In the genomic region with DNA sequence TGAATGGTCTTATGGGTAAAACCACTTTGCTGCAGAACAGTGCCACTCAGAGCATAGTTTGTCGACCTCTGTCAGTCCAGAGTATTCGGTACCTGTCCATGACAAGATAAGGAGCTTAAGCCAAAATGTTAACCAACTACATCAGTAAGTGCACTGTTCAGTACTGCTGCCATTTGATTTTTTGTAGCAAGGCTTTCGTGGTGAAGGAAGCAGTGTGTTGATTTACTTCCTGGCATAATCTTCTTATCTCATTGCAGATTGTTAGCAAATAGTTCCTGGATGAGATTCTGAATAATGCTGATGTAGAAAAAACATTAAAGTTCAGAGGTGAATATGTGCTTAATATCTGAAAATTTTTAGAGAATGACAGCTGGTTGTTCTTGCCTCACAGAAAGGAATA, we compare ENCODE assay signal across 11 cellular contexts.
DNase-seq lines count a peak whose midpoint lies in the region; ATAC-seq and TF ChIP-seq lines count a peak whose summit lies in the region.
"Had no signal": no experiment of that assay in that cellular context is flagged by ENCODE, and none has a peak within 500 bp of the region (broad histone marks: within the 10 kb centered on the region; RNA-seq: fewer than 3 reads in every experiment).

No MANE protein-coding gene starts in this region.

- TF ChIP-seq CTCF in Calu3 (IDR thresholded peaks at IDR 0.05; ENCODE audit: unreplicated experiment), result no peak
- no peak for TF ChIP-seq CTCF in chondrocyte (IDR thresholded peaks at IDR 0.05)
- no peak for TF ChIP-seq CTCF in GM13976 (IDR thresholded peaks at IDR 0.05; ENCODE audit: borderline replicate concordance, control extremely low read depth, extremely low read depth, insufficient read depth, missing control alignments)

- BruUV-seq in Calu3 (replicated peaks; lab: Mats Ljungman, UMichigan), result no TSS peak

- no peaks in the 10 kb centered on the region for H3K36me3 Mint-ChIP-seq in Calu3 (ENCODE audit: insufficient read depth, unreplicated experiment)
- peaks cover 6% of the 10 kb centered on the region for H3K36me3 Mint-ChIP-seq in chondrocyte (ENCODE audit: low read depth)

- CTCF ChIA-PET in Calu3 (lab: Charles Lee), result no interaction called here

- H3K4me1 Mint-ChIP-seq in Calu3 (ENCODE audit: low read depth, unreplicated experiment), result peaks cover 8% of the 10 kb centered on the region
- peaks cover 48% of the 10 kb centered on the region for H3K4me1 Mint-ChIP-seq in chondrocyte (ENCODE audit: low read depth)

- peak overlapping the region; percentile 50 for H3K27ac Mint-ChIP-seq in Calu3 (ENCODE audit: unreplicated experiment)
- peak overlapping the region; percentile 99 for H3K27ac Mint-ChIP-seq in chondrocyte (ENCODE audit: unreplicated experiment)

- intact Hi-C loops in Calu3 (cut with micrococcal nuclease; ENCODE audit: unreplicated experiment), result no loop called here

- H3K27me3 Mint-ChIP-seq in Calu3 (ENCODE audit: unreplicated experiment) (peaks cover 7% of the 10 kb centered on the region), chondrocyte (ENCODE audit: low read depth) (no peaks in the 10 kb centered on the region)

- H3K9me3 Mint-ChIP-seq in Calu3 (ENCODE audit: low read depth, unreplicated experiment) (peaks cover 4% of the 10 kb centered on the region), chondrocyte (ENCODE audit: low read depth) (peaks cover 27% of the 10 kb centered on the region)

- no peak for ATAC-seq in HG03039 (IDR thresholded peaks at IDR 0.05; ENCODE audit: unreplicated experiment)

- in situ Hi-C loops in GM13976 (cut with MboI; ENCODE audit: low sequenced_read_pairs, unreplicated experiment), result no loop called here

- DNase-seq in Calu3 (no peak), NCI-H460 (ENCODE audit: extremely low read depth, low read depth) (peak; percentile 87), chondrocyte (ENCODE audit: low spot score) (no peak), non-pigmented ciliary epithelial cell (ENCODE audit: low read depth) (peak; percentile 19), GM13976 (ENCODE audit: low spot score) (no peak), putamen (ENCODE audit: low spot score) (no peak)
- DNase-seq in stimulated activated CD4-positive, alpha-beta T cell treated with anti-CD3 and anti-CD28 coated beads, Interleukin-4, amount 100 ng/mL, for 24 hours, result no peak
- DNase-seq: DMS 273 treated with DMSO at 0.1 percent for 48 hours, NCI-H69, nucleus accumbens had no signal

- H3K4me3 Mint-ChIP-seq in Calu3 (ENCODE audit: low read depth, unreplicated experiment) (no peak overlapping the region), chondrocyte (ENCODE audit: unreplicated experiment) (no peak overlapping the region)

Comparison
In these comparisons a context has a peak if more than half of its experiments do, and no peak if none do; other contexts are left out.
1. DNase-seq: peak in NCI-H460 (single experiment) and non-pigmented ciliary epithelial cell (single experiment); none in Calu3 (single experiment), chondrocyte (single experiment), GM13976 (single experiment), putamen (single experiment) and stimulated activated CD4-positive, alpha-beta T cell treated with anti-CD3 and anti-CD28 coated beads, Interleukin-4, amount 100 ng/mL, for 24 hours (single experiment).